1 cellular context compared by ENCODE assay signal in genomic region chr7:73557397-73558257, GRCh38.
TF ChIP-seq lines count a peak whose summit lies in the region.

Gene BCL7B (minus strand): TSS chr7:73557690. CDS start chr7:73557578, 112 bp downstream.

TF ChIP-seq in HepG2, 621 proteins besides CTCF, POLR2A, EP300 and RAD21 (continued from another document and continues in another):
- TF ChIP-seq ZNF646 (CRISPR knock-in tag; IDR thresholded peaks at IDR 0.05) (0 out of 2 replicates have a peak, but pooled peaks have one; percentile 28), SRSF4 (IDR thresholded peaks at IDR 0.05; ENCODE audit: low read depth, low read length, poor library complexity, severe bottlenecking) (no peak), TRAFD1 (CRISPR knock-in tag; IDR thresholded peaks at IDR 0.05; ENCODE audit: borderline replicate concordance) (no peak), KDM1A (CRISPR knock-in tag; IDR thresholded peaks at IDR 0.05) (peak; percentile 21), ZNF746 (CRISPR knock-in tag; IDR thresholded peaks at IDR 0.05) (peak; percentile 64; the same call in 1 of the 2 replicates), ZNF598 (CRISPR knock-in tag; IDR thresholded peaks at IDR 0.05; ENCODE audit: borderline replicate concordance) (peak; percentile 63; the same call in 1 of the 2 replicates), SOX6 (IDR thresholded peaks at IDR 0.05) (no peak), SOX6 (CRISPR knock-in tag; IDR thresholded peaks at IDR 0.05) (peak; percentile 70), RFX1 (IDR thresholded peaks at IDR 0.05) (no peak), ZNF282 (IDR thresholded peaks at IDR 0.05; ENCODE audit: partially characterized antibody) (no peak), TARDBP (CRISPR knock-in tag; IDR thresholded peaks at IDR 0.05) (no peak), ZSCAN20 (CRISPR knock-in tag; IDR thresholded peaks at IDR 0.05; ENCODE audit: borderline replicate concordance) (peak; percentile 96), FOXK1 (CRISPR knock-in tag; IDR thresholded peaks at IDR 0.05; ENCODE audit: borderline replicate concordance, low read depth) (no peak), ZFX (CRISPR knock-in tag; IDR thresholded peaks at IDR 0.05; ENCODE audit: low read depth) (peak; percentile 55), CREB3 (CRISPR knock-in tag; IDR thresholded peaks at IDR 0.05) (peak; percentile 98), EEA1 (CRISPR knock-in tag; IDR thresholded peaks at IDR 0.05; ENCODE audit: borderline replicate concordance) (peak; percentile 99; the same call in 1 of the 2 replicates), MYNN (CRISPR knock-in tag; IDR thresholded peaks at IDR 0.05; ENCODE audit: low read depth) (no peak), TCF7 (IDR thresholded peaks at IDR 0.05; ENCODE audit: low read depth) (no peak), TP53 (CRISPR knock-in tag; conservative IDR thresholded peaks at IDR 0.05) (no peak), MBNL3 (CRISPR knock-in tag; conservative IDR thresholded peaks at IDR 0.05) (no peak), ZSCAN25 (CRISPR knock-in tag; IDR thresholded peaks at IDR 0.05) (peak; percentile 76; the same call in 1 of the 2 replicates), ZNF263 (CRISPR knock-in tag; IDR thresholded peaks at IDR 0.05) (peak; percentile 86), ZBTB44 (CRISPR knock-in tag; IDR thresholded peaks at IDR 0.05) (no peak), REL (CRISPR knock-in tag; conservative IDR thresholded peaks at IDR 0.05) (peak; percentile 80; the same call in 1 of the 2 replicates), SRSF1 (optimal IDR thresholded peaks at IDR 0.05; ENCODE audit: low read depth, low read length) (peak; percentile 65), ELF4 (CRISPR knock-in tag; IDR thresholded peaks at IDR 0.05; ENCODE audit: borderline replicate concordance) (peak; percentile 62; the same call in 1 of the 2 replicates), SALL1 (CRISPR knock-in tag; IDR thresholded peaks at IDR 0.05) (peak; percentile 97), ZNF101 (CRISPR knock-in tag; IDR thresholded peaks at IDR 0.05; ENCODE audit: borderline replicate concordance, low read depth) (no peak), ZNF335 (CRISPR knock-in tag; IDR thresholded peaks at IDR 0.05) (no peak), ZNF570 (CRISPR knock-in tag; IDR thresholded peaks at IDR 0.05; ENCODE audit: borderline replicate concordance) (no peak), ZNF503 (CRISPR knock-in tag; IDR thresholded peaks at IDR 0.05) (peak; percentile 79; the same call in 1 of the 2 replicates), RBM39 (IDR thresholded peaks at IDR 0.05; ENCODE audit: low read depth, low read length, poor library complexity, severe bottlenecking) (peak; percentile 53), HDAC1 (CRISPR knock-in tag; IDR thresholded peaks at IDR 0.05) (peak; percentile 77)
- TF ChIP-seq, protein P1, sequence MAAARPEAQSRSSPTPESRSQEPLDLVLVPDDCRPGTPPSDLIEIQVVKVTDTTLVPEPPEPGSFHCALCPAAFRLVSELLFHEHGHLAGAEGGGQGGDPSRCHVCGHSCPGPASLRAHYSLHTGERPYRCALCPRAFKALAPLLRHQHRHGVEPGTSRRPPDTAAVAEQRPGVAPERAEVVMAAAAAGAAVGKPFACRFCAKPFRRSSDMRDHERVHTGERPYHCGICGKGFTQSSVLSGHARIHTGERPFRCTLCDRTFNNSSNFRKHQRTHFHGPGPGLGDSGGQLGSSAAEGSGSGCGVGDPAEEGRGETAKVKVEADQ (CRISPR knock-in tag; IDR thresholded peaks at IDR 0.05; ENCODE audit: borderline replicate concordance) = peak; percentile 76; the same call in 1 of the 2 replicates
- TF ChIP-seq, protein P2, sequence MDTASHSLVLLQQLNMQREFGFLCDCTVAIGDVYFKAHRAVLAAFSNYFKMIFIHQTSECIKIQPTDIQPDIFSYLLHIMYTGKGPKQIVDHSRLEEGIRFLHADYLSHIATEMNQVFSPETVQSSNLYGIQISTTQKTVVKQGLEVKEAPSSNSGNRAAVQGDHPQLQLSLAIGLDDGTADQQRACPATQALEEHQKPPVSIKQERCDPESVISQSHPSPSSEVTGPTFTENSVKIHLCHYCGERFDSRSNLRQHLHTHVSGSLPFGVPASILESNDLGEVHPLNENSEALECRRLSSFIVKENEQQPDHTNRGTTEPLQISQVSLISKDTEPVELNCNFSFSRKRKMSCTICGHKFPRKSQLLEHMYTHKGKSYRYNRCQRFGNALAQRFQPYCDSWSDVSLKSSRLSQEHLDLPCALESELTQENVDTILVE (CRISPR knock-in tag; IDR thresholded peaks at IDR 0.05) = no peak; the same call in 1 of the 2 replicates
- TF ChIP-seq, protein P3, sequence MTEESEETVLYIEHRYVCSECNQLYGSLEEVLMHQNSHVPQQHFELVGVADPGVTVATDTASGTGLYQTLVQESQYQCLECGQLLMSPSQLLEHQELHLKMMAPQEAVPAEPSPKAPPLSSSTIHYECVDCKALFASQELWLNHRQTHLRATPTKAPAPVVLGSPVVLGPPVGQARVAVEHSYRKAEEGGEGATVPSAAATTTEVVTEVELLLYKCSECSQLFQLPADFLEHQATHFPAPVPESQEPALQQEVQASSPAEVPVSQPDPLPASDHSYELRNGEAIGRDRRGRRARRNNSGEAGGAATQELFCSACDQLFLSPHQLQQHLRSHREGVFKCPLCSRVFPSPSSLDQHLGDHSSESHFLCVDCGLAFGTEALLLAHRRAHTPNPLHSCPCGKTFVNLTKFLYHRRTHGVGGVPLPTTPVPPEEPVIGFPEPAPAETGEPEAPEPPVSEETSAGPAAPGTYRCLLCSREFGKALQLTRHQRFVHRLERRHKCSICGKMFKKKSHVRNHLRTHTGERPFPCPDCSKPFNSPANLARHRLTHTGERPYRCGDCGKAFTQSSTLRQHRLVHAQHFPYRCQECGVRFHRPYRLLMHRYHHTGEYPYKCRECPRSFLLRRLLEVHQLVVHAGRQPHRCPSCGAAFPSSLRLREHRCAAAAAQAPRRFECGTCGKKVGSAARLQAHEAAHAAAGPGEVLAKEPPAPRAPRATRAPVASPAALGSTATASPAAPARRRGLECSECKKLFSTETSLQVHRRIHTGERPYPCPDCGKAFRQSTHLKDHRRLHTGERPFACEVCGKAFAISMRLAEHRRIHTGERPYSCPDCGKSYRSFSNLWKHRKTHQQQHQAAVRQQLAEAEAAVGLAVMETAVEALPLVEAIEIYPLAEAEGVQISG (CRISPR knock-in tag; IDR thresholded peaks at IDR 0.05) = peak; percentile 58
- TF ChIP-seq, protein P4, sequence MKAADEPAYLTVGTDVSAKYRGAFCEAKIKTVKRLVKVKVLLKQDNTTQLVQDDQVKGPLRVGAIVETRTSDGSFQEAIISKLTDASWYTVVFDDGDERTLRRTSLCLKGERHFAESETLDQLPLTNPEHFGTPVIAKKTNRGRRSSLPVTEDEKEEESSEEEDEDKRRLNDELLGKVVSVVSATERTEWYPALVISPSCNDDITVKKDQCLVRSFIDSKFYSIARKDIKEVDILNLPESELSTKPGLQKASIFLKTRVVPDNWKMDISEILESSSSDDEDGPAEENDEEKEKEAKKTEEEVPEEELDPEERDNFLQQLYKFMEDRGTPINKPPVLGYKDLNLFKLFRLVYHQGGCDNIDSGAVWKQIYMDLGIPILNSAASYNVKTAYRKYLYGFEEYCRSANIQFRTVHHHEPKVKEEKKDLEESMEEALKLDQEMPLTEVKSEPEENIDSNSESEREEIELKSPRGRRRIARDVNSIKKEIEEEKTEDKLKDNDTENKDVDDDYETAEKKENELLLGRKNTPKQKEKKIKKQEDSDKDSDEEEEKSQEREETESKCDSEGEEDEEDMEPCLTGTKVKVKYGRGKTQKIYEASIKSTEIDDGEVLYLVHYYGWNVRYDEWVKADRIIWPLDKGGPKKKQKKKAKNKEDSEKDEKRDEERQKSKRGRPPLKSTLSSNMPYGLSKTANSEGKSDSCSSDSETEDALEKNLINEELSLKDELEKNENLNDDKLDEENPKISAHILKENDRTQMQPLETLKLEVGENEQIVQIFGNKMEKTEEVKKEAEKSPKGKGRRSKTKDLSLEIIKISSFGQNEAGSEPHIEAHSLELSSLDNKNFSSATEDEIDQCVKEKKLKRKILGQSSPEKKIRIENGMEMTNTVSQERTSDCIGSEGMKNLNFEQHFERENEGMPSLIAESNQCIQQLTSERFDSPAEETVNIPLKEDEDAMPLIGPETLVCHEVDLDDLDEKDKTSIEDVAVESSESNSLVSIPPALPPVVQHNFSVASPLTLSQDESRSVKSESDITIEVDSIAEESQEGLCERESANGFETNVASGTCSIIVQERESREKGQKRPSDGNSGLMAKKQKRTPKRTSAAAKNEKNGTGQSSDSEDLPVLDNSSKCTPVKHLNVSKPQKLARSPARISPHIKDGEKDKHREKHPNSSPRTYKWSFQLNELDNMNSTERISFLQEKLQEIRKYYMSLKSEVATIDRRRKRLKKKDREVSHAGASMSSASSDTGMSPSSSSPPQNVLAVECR (CRISPR knock-in tag; IDR thresholded peaks at IDR 0.05; ENCODE audit: borderline replicate concordance) = no peak; the same call in 1 of the 2 replicates
